In genomic region chr3:192467230-192468186, GRCh38 we compare ENCODE assay signal across 8 cellular contexts.
DNase-seq lines count a peak whose midpoint lies in the region; ATAC-seq lines count a peak whose summit lies in the region.

No MANE protein-coding gene starts in this region.

- H3K27ac Mint-ChIP-seq in activated T-cell treated with anti-CD3 and anti-CD28 coated beads, Interleukin-2, amount 50 U/mL, for 72 hours: no peak overlapping the region

- H3K4me2 ChIP-seq in trophoblast cell (ENCODE audit: low read length): no peak overlapping the region

- H3K9ac ChIP-seq in NT2/D1 (ENCODE audit: insufficient read length, low read depth): no peak overlapping the region
- no peak overlapping the region for H3K9ac ChIP-seq in trophoblast cell (ENCODE audit: low read length)

- peak; percentile 93 for ATAC-seq in GM21526 (IDR thresholded peaks at IDR 0.05; ENCODE audit: low FRiP score, unreplicated experiment)
- ATAC-seq in activated T-cell treated with anti-CD3 and anti-CD28 coated beads, Interleukin-2, amount 50 U/mL, for 72 hours (replicated peaks in 1 of 2): peak; percentile 59 to 64

- no peak overlapping the region for H3K4me3 ChIP-seq in NT2/D1 (ENCODE audit: insufficient read length, low read depth)
- no peak overlapping the region for H3K4me3 ChIP-seq in trophoblast cell (ENCODE audit: low read depth, low read length)

- H4K8ac ChIP-seq in trophoblast cell (ENCODE audit: low read depth, low read length): no peak overlapping the region

- no peak overlapping the region for H3K23ac ChIP-seq in trophoblast cell (ENCODE audit: low read length)

- H2AK5ac ChIP-seq in trophoblast cell (ENCODE audit: low read length): no peak overlapping the region

- H3K36me3 Mint-ChIP-seq in activated T-cell treated with anti-CD3 and anti-CD28 coated beads, Interleukin-2, amount 50 U/mL, for 72 hours (ENCODE audit: insufficient read depth in 2 of 2): no peaks in the 10 kb centered on the region

- H3K4ac ChIP-seq in trophoblast cell (ENCODE audit: low read depth, low read length): no peak overlapping the region

- H3K79me2 ChIP-seq in trophoblast cell (ENCODE audit: control insufficient read depth, insufficient read depth, low read length, poor library complexity): no peaks in the 10 kb centered on the region

- no CpG with 5 or more reads among the region's 13 CpGs for WGBS in trophoblast cell (ENCODE audit: extremely low coverage, insufficient coverage, insufficient read length)

- no peak overlapping the region for H3K27ac ChIP-seq in trophoblast cell (ENCODE audit: low read depth, low read length)

- H3K18ac ChIP-seq in trophoblast cell (ENCODE audit: low read length): no peak overlapping the region

- no peaks in the 10 kb centered on the region for H3K9me3 Mint-ChIP-seq in activated T-cell treated with anti-CD3 and anti-CD28 coated beads, Interleukin-2, amount 50 U/mL, for 72 hours

- H3K27me3 Mint-ChIP-seq in activated T-cell treated with anti-CD3 and anti-CD28 coated beads, Interleukin-2, amount 50 U/mL, for 72 hours (ENCODE audit: low read depth): peaks cover 20% of the 10 kb centered on the region

- no peaks in the 10 kb centered on the region for H3K79me1 ChIP-seq in trophoblast cell (ENCODE audit: low read length)

- peak; percentile 41 for DNase-seq in EL
- peak; percentile 82 for DNase-seq in HT-29 (ENCODE audit: low spot score)
- DNase-seq in NT2/D1 (ENCODE audit: low read depth, low spot score): peak; percentile 69
- DNase-seq in activated T-cell treated with anti-CD3 and anti-CD28 coated beads, Interleukin-2, amount 50 U/mL, for 72 hours: peak; percentile 40 to 52
- peak; percentile 50 for DNase-seq in glomerular visceral epithelial cell (ENCODE audit: extremely low spot score)
- peak; percentile 58 to 85 for DNase-seq in trophoblast cell
- DNase-seq in foreskin melanocyte: no peak

- H3K4me3 Mint-ChIP-seq in activated T-cell treated with anti-CD3 and anti-CD28 coated beads, Interleukin-2, amount 50 U/mL, for 72 hours: no peak overlapping the region

- no peaks in the 10 kb centered on the region for H3K4me1 Mint-ChIP-seq in activated T-cell treated with anti-CD3 and anti-CD28 coated beads, Interleukin-2, amount 50 U/mL, for 72 hours (ENCODE audit: low read depth)

- H3K36me3 ChIP-seq in NT2/D1 (ENCODE audit: insufficient read depth, insufficient read length, low read length): no peaks in the 10 kb centered on the region
- no peaks in the 10 kb centered on the region for H3K36me3 ChIP-seq in trophoblast cell (ENCODE audit: control insufficient read depth in 1 of 2, insufficient read depth in 2 of 2, low read length in 2 of 2)

- H4K12ac ChIP-seq in trophoblast cell (ENCODE audit: low read depth, low read length): no peak overlapping the region

- H2BK120ac ChIP-seq in trophoblast cell (ENCODE audit: insufficient read depth, low read length, poor library complexity): no peak overlapping the region

- no peak overlapping the region for H4K91ac ChIP-seq in trophoblast cell (ENCODE audit: low read depth, low read length)

- H3K14ac ChIP-seq in trophoblast cell (ENCODE audit: low read length): no peak overlapping the region

- H3K27me3 ChIP-seq in NT2/D1 (ENCODE audit: insufficient read depth, insufficient read length): peaks cover 8% of the 10 kb centered on the region
- H3K27me3 ChIP-seq in trophoblast cell (ENCODE audit: insufficient read depth, low read length): no peaks in the 10 kb centered on the region

- no peak overlapping the region for H2BK12ac ChIP-seq in trophoblast cell (ENCODE audit: low read length)

- H3K9me3 ChIP-seq in NT2/D1 (ENCODE audit: insufficient read depth, low read length) (no peaks in the 10 kb centered on the region), trophoblast cell (ENCODE audit: insufficient read depth, low read depth, low read length) (no peaks in the 10 kb centered on the region)

- no peak overlapping the region for H2BK5ac ChIP-seq in trophoblast cell (ENCODE audit: low read depth, low read length, poor library complexity)

- H3K4me1 ChIP-seq in NT2/D1 (ENCODE audit: insufficient read depth, insufficient read length) (no peaks in the 10 kb centered on the region), trophoblast cell (ENCODE audit: control insufficient read depth in 1 of 2, insufficient read depth in 2 of 2, low read length in 2 of 2) (no peaks in the 10 kb centered on the region)

- H2AFZ ChIP-seq in trophoblast cell (ENCODE audit: insufficient read depth, low read length, poor library complexity): no peak overlapping the region
